1 cellular context compared by ENCODE assay signal in the genomic region with DNA sequence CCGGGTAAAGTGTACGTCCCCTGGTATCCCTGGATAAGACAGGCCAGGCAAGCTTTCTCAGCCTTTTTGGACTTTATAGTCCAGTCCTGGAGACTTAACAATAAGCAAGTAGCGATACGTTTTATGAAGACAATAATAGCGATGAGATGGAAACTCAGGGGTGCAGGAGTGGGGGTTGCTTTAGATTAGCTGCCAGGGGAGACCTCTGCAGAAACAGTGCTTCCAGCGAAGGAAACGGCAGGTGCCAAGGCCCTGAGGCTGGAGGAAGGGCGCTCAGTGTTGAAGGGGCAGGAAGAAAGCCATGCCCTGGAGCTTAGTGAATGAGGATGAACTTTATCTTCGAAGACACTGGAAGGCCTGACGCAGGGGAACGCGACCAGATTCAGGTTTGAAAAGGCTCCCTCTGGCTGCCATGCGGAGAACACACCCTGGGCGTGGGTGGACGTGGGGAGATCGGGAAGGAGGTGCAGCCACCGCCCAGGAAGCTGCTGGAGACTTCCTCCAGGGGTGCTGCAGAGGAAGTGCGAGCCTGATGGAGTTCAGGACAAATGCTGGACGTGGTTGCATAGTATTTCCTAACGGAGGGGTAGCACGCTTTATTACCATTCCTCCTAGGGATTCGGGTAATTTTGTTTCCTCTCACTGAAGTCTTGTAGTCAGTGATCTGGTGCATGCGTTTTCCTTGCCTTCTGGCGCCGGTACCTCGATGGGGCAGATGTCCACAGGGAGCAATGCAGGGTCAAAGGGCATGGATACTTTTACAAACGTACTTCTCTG.
TF ChIP-seq lines count a peak whose summit lies in the region.

No MANE protein-coding gene starts in this region.

TF ChIP-seq in HEK293, 187 proteins besides CTCF, POLR2A, EP300 and RAD21 (continued from another document and continues in another):
- TF ChIP-seq, protein P1, sequence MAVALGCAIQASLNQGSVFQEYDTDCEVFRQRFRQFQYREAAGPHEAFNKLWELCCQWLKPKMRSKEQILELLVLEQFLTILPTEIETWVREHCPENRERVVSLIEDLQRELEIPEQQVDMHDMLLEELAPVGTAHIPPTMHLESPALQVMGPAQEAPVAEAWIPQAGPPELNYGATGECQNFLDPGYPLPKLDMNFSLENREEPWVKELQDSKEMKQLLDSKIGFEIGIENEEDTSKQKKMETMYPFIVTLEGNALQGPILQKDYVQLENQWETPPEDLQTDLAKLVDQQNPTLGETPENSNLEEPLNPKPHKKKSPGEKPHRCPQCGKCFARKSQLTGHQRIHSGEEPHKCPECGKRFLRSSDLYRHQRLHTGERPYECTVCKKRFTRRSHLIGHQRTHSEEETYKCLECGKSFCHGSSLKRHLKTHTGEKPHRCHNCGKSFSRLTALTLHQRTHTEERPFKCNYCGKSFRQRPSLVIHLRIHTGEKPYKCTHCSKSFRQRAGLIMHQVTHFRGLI (tag by site-specific recombination; IDR thresholded peaks at IDR 0.05) = no peak
- TF ChIP-seq ZNF350 (tag by site-specific recombination; IDR thresholded peaks at IDR 0.05) (no peak), WT1 (tag by site-specific recombination; IDR thresholded peaks at IDR 0.05) (no peak), SALL2 (tag by site-specific recombination; IDR thresholded peaks at IDR 0.05; ENCODE audit: borderline replicate concordance) (no peak), ZBTB48 (tag by site-specific recombination; IDR thresholded peaks at IDR 0.05) (no peak; the same call in 1 of the 2 replicates), ZNF843 (tag by site-specific recombination; IDR thresholded peaks at IDR 0.05) (no peak), ZNF529 (tag by site-specific recombination; IDR thresholded peaks at IDR 0.05; ENCODE audit: insufficient replicate concordance) (no peak), ZNF394 (tag by site-specific recombination; IDR thresholded peaks at IDR 0.05; ENCODE audit: borderline replicate concordance) (peak; percentile 63), KLF8 (tag by site-specific recombination; IDR thresholded peaks at IDR 0.05) (peak; percentile 95), MYNN (tag by site-specific recombination; IDR thresholded peaks at IDR 0.05; ENCODE audit: borderline replicate concordance) (no peak), ZNF830 (tag by site-specific recombination; IDR thresholded peaks at IDR 0.05; ENCODE audit: low read depth) (no peak), ZNF223 (tag by site-specific recombination; IDR thresholded peaks at IDR 0.05) (peak; percentile 93), ZNF132 (tag by site-specific recombination; IDR thresholded peaks at IDR 0.05; ENCODE audit: borderline replicate concordance) (no peak), ZNF311 (tag by site-specific recombination; IDR thresholded peaks at IDR 0.05; ENCODE audit: borderline replicate concordance) (no peak), KLF7 (tag by site-specific recombination; IDR thresholded peaks at IDR 0.05; ENCODE audit: borderline replicate concordance) (peak; percentile 80; the same call in 1 of the 2 replicates), ZNF416 (tag by site-specific recombination; IDR thresholded peaks at IDR 0.05) (no peak), ZNF610 (tag by site-specific recombination; IDR thresholded peaks at IDR 0.05; ENCODE audit: borderline replicate concordance) (0 out of 2 replicates have a peak, but pooled peaks have one; percentile 41), ZNF214 (tag by site-specific recombination; IDR thresholded peaks at IDR 0.05; ENCODE audit: borderline replicate concordance) (no peak), ZNF521 (tag by site-specific recombination; IDR thresholded peaks at IDR 0.05) (no peak), ZNF626 (tag by site-specific recombination; IDR thresholded peaks at IDR 0.05) (no peak), ZNF571 (tag by site-specific recombination; IDR thresholded peaks at IDR 0.05) (no peak), ZNF140 (tag by site-specific recombination; IDR thresholded peaks at IDR 0.05) (no peak), ZNF670 (tag by site-specific recombination; IDR thresholded peaks at IDR 0.05; ENCODE audit: low read depth) (no peak), ZNF404 (tag by site-specific recombination; IDR thresholded peaks at IDR 0.05) (no peak), ZNF777 (tag by site-specific recombination; IDR thresholded peaks at IDR 0.05; ENCODE audit: borderline replicate concordance) (no peak), BCL11A (tag by site-specific recombination; IDR thresholded peaks at IDR 0.05; ENCODE audit: low read depth) (no peak; the same call in 1 of the 2 replicates), ZNF302 (tag by site-specific recombination; IDR thresholded peaks at IDR 0.05; ENCODE audit: low read depth) (no peak), SCRT2 (tag by site-specific recombination; IDR thresholded peaks at IDR 0.05) (no peak), HOXC10 (CRISPR knock-in tag; IDR thresholded peaks at IDR 0.05) (no peak), ZNF76 (tag by site-specific recombination; IDR thresholded peaks at IDR 0.05; ENCODE audit: borderline replicate concordance, low read depth) (peak; percentile 36; the same call in 1 of the 2 replicates), ZNF558 (tag by site-specific recombination; IDR thresholded peaks at IDR 0.05) (no peak; the same call in 1 of the 2 replicates), ZNF138 (tag by site-specific recombination; IDR thresholded peaks at IDR 0.05; ENCODE audit: borderline replicate concordance) (no peak), ZNF426 (tag by site-specific recombination; IDR thresholded peaks at IDR 0.05) (no peak), ZNF560 (tag by site-specific recombination; IDR thresholded peaks at IDR 0.05; ENCODE audit: borderline replicate concordance) (no peak), ZNF768 (tag by site-specific recombination; IDR thresholded peaks at IDR 0.05) (no peak), ZNF239 (tag by site-specific recombination; IDR thresholded peaks at IDR 0.05) (no peak), ZNF596 (tag by site-specific recombination; IDR thresholded peaks at IDR 0.05) (no peak)
- TF ChIP-seq, protein P2, sequence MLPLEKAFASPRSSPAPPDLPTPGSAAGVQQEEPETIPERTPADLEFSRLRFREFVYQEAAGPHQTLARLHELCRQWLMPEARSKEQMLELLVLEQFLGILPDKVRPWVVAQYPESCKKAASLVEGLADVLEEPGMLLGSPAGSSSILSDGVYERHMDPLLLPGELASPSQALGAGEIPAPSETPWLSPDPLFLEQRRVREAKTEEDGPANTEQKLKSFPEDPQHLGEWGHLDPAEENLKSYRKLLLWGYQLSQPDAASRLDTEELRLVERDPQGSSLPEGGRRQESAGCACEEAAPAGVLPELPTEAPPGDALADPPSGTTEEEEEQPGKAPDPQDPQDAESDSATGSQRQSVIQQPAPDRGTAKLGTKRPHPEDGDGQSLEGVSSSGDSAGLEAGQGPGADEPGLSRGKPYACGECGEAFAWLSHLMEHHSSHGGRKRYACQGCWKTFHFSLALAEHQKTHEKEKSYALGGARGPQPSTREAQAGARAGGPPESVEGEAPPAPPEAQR (tag by site-specific recombination; IDR thresholded peaks at IDR 0.05) = no peak
- TF ChIP-seq, protein P3, sequence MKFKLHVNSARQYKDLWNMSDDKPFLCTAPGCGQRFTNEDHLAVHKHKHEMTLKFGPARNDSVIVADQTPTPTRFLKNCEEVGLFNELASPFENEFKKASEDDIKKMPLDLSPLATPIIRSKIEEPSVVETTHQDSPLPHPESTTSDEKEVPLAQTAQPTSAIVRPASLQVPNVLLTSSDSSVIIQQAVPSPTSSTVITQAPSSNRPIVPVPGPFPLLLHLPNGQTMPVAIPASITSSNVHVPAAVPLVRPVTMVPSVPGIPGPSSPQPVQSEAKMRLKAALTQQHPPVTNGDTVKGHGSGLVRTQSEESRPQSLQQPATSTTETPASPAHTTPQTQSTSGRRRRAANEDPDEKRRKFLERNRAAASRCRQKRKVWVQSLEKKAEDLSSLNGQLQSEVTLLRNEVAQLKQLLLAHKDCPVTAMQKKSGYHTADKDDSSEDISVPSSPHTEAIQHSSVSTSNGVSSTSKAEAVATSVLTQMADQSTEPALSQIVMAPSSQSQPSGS (tag by site-specific recombination; IDR thresholded peaks at IDR 0.05; ENCODE audit: low read depth) = no peak
- TF ChIP-seq, protein P4, sequence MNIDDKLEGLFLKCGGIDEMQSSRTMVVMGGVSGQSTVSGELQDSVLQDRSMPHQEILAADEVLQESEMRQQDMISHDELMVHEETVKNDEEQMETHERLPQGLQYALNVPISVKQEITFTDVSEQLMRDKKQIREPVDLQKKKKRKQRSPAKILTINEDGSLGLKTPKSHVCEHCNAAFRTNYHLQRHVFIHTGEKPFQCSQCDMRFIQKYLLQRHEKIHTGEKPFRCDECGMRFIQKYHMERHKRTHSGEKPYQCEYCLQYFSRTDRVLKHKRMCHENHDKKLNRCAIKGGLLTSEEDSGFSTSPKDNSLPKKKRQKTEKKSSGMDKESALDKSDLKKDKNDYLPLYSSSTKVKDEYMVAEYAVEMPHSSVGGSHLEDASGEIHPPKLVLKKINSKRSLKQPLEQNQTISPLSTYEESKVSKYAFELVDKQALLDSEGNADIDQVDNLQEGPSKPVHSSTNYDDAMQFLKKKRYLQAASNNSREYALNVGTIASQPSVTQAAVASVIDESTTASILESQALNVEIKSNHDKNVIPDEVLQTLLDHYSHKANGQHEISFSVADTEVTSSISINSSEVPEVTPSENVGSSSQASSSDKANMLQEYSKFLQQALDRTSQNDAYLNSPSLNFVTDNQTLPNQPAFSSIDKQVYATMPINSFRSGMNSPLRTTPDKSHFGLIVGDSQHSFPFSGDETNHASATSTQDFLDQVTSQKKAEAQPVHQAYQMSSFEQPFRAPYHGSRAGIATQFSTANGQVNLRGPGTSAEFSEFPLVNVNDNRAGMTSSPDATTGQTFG (tag by site-specific recombination; IDR thresholded peaks at IDR 0.05; ENCODE audit: borderline replicate concordance) = no peak
- TF ChIP-seq, protein P5, sequence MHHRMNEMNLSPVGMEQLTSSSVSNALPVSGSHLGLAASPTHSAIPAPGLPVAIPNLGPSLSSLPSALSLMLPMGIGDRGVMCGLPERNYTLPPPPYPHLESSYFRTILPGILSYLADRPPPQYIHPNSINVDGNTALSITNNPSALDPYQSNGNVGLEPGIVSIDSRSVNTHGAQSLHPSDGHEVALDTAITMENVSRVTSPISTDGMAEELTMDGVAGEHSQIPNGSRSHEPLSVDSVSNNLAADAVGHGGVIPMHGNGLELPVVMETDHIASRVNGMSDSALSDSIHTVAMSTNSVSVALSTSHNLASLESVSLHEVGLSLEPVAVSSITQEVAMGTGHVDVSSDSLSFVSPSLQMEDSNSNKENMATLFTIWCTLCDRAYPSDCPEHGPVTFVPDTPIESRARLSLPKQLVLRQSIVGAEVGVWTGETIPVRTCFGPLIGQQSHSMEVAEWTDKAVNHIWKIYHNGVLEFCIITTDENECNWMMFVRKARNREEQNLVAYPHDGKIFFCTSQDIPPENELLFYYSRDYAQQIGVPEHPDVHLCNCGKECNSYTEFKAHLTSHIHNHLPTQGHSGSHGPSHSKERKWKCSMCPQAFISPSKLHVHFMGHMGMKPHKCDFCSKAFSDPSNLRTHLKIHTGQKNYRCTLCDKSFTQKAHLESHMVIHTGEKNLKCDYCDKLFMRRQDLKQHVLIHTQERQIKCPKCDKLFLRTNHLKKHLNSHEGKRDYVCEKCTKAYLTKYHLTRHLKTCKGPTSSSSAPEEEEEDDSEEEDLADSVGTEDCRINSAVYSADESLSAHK (tag by site-specific recombination; IDR thresholded peaks at IDR 0.05) = 0 out of 2 replicates have a peak, but pooled peaks have one; percentile 13
- TF ChIP-seq, protein P6, sequence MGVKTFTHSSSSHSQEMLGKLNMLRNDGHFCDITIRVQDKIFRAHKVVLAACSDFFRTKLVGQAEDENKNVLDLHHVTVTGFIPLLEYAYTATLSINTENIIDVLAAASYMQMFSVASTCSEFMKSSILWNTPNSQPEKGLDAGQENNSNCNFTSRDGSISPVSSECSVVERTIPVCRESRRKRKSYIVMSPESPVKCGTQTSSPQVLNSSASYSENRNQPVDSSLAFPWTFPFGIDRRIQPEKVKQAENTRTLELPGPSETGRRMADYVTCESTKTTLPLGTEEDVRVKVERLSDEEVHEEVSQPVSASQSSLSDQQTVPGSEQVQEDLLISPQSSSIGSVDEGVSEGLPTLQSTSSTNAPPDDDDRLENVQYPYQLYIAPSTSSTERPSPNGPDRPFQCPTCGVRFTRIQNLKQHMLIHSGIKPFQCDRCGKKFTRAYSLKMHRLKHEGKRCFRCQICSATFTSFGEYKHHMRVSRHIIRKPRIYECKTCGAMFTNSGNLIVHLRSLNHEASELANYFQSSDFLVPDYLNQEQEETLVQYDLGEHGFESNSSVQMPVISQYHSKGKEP (tag by site-specific recombination; IDR thresholded peaks at IDR 0.05) = 0 out of 2 replicates have a peak, but pooled peaks have one; percentile 29
- TF ChIP-seq, protein P7, sequence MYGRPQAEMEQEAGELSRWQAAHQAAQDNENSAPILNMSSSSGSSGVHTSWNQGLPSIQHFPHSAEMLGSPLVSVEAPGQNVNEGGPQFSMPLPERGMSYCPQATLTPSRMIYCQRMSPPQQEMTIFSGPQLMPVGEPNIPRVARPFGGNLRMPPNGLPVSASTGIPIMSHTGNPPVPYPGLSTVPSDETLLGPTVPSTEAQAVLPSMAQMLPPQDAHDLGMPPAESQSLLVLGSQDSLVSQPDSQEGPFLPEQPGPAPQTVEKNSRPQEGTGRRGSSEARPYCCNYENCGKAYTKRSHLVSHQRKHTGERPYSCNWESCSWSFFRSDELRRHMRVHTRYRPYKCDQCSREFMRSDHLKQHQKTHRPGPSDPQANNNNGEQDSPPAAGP (tag by site-specific recombination; IDR thresholded peaks at IDR 0.05) = peak; percentile 80; the same call in 1 of the 2 replicates
- TF ChIP-seq, protein P8, sequence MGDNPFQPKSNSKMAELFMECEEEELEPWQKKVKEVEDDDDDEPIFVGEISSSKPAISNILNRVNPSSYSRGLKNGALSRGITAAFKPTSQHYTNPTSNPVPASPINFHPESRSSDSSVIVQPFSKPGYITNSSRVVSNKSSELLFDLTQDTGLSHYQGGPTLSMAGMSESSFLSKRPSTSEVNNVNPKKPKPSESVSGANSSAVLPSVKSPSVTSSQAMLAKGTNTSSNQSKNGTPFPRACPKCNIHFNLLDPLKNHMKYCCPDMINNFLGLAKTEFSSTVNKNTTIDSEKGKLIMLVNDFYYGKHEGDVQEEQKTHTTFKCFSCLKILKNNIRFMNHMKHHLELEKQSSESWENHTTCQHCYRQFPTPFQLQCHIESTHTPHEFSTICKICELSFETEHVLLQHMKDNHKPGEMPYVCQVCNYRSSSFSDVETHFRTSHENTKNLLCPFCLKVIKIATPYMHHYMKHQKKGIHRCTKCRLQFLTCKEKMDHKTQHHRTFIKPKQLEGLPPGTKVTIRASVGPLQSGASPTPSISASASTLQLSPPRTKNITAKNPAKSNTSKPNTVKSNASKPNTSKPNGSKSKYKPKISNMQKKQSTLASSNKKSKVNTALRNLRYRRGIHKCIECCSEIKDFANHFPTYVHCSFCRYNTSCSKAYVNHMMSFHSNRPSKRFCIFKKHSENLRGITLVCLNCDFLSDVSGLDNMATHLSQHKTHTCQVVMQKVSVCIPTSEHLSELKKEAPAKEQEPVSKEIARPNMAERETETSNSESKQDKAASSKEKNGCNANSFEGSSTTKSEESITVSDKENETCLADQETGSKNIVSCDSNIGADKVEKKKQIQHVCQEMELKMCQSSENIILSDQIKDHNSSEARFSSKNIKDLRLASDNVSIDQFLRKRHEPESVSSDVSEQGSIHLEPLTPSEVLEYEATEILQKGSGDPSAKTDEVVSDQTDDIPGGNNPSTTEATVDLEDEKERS (tag by site-specific recombination; IDR thresholded peaks at IDR 0.05) = no peak
- TF ChIP-seq, protein P9, sequence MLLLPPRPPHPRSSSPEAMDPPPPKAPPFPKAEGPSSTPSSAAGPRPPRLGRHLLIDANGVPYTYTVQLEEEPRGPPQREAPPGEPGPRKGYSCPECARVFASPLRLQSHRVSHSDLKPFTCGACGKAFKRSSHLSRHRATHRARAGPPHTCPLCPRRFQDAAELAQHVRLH (tag by site-specific recombination; IDR thresholded peaks at IDR 0.05) = peak; percentile 8; the same call in 1 of the 2 replicates
